Comparison of ENCODE assay signal across 9 cellular contexts in the genomic region with DNA sequence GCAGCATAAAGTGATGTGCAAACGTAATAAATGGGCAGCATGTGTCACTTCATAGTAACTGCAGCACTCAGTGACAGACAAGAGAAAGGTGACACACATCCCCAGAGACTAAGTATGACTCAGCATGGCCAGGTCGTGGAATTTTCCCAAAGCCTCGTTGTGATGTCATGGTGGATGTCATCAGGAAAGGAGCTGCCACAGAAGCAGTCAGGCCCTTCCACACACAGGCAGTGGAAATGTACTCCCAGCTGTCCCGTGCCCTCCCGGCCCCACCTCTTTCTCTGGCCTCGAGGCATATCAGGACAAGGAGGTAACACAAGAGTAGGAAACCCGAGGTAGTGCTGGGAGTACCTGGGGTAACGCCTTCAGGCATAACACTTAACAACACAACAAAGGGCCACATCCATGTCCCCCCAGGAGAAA. TPM values are rescaled to one million over a fixed set of nuclear protein-coding genes. Genes with fewer than 3 reads are reported as not detected.
DNase-seq lines count a peak whose midpoint lies in the region; ATAC-seq and TF ChIP-seq lines count a peak whose summit lies in the region.
"Had no signal": no experiment of that assay in that cellular context is flagged by ENCODE, and none has a peak within 500 bp of the region (broad histone marks: within the 10 kb centered on the region; RNA-seq: fewer than 3 reads in every experiment).

No MANE protein-coding gene starts in this region.

- no peak overlapping the region for H3K14ac ChIP-seq in trophoblast cell (ENCODE audit: low read length)

- H3K4me3 Mint-ChIP-seq in natural killer cell = no peak overlapping the region

- WGBS in trophoblast cell (ENCODE audit: extremely low coverage, insufficient coverage, insufficient read length) = no CpG with 5 or more reads among the region's 8 CpGs

- H2BK120ac ChIP-seq in trophoblast cell (ENCODE audit: insufficient read depth, low read length, poor library complexity) = no peak overlapping the region

- TF ChIP-seq CTCF in natural killer cell (IDR thresholded peaks at IDR 0.05) = no peak

- H3K79me1 ChIP-seq in trophoblast cell (ENCODE audit: low read length) = peaks cover 4% of the 10 kb centered on the region

- DNase-seq in DMS 273 (lab: John Stamatoyannopoulos, UW; ENCODE audit: unreplicated experiment) (peak; percentile 20), DMS 273 treated with DMSO at 0.1 percent for 48 hours (lab: John Stamatoyannopoulos, UW) (no peak), NCI-H510A (lab: John Stamatoyannopoulos, UW) (peak; percentile 33), dermis blood vessel endothelial cell (peak; percentile 87), trophoblast cell (peak; percentile 96 to 99), foreskin melanocyte (no peak), natural killer cell (no peak)

- H3K27ac ChIP-seq in trophoblast cell (ENCODE audit: low read depth, low read length) = no peak overlapping the region

- no peak overlapping the region for H4K12ac ChIP-seq in trophoblast cell (ENCODE audit: low read depth, low read length)

- no peak for ATAC-seq in HG02571 (IDR thresholded peaks at IDR 0.05; ENCODE audit: unreplicated experiment)
- no peak for ATAC-seq in natural killer cell

- peaks cover 0 to 2% of the 10 kb centered on the region in 2 experiments for H3K36me3 ChIP-seq in trophoblast cell (ENCODE audit: control insufficient read depth in 1 of 2, insufficient read depth in 2 of 2, low read length in 2 of 2)

- H3K27me3 ChIP-seq in trophoblast cell (ENCODE audit: insufficient read depth, low read length) = no peaks in the 10 kb centered on the region

- H3K9ac ChIP-seq in trophoblast cell (ENCODE audit: low read length) = no peak overlapping the region

- no peak overlapping the region for H2AK5ac ChIP-seq in trophoblast cell (ENCODE audit: low read length)

- H3K79me2 ChIP-seq in trophoblast cell (ENCODE audit: control insufficient read depth, insufficient read depth, low read length, poor library complexity) = no peaks in the 10 kb centered on the region

- H3K27ac Mint-ChIP-seq in natural killer cell = no peak overlapping the region

- H3K36me3 Mint-ChIP-seq in natural killer cell = no peaks in the 10 kb centered on the region

- intact Hi-C loops in natural killer cell (cut with micrococcal nuclease) = no loop called here

- no peak overlapping the region for H2AFZ ChIP-seq in trophoblast cell (ENCODE audit: insufficient read depth, low read length, poor library complexity)

- peaks cover 3 to 9% of the 10 kb centered on the region in 2 experiments for H3K4me1 ChIP-seq in trophoblast cell (ENCODE audit: control insufficient read depth in 1 of 2, insufficient read depth in 2 of 2, low read length in 2 of 2)

- H3K4ac ChIP-seq in trophoblast cell (ENCODE audit: low read depth, low read length) = no peak overlapping the region

- no peak overlapping the region for H4K8ac ChIP-seq in trophoblast cell (ENCODE audit: low read depth, low read length)

- no peaks in the 10 kb centered on the region for H3K9me3 Mint-ChIP-seq in natural killer cell

- H3K27me3 Mint-ChIP-seq in natural killer cell (ENCODE audit: low read depth in 2 of 2) = peaks cover 0 to 1% of the 10 kb centered on the region in 2 donors

- H2BK12ac ChIP-seq in trophoblast cell (ENCODE audit: low read length) = no peak overlapping the region

- H3K9me3 ChIP-seq in trophoblast cell (ENCODE audit: insufficient read depth, low read depth, low read length) = no peaks in the 10 kb centered on the region

- no peak overlapping the region for H4K91ac ChIP-seq in trophoblast cell (ENCODE audit: low read depth, low read length)

- no peaks in the 10 kb centered on the region for H3K4me1 Mint-ChIP-seq in natural killer cell

- no peak overlapping the region for H3K23ac ChIP-seq in trophoblast cell (ENCODE audit: low read length)

- no peak overlapping the region for H3K4me2 ChIP-seq in trophoblast cell (ENCODE audit: low read length)

- H3K18ac ChIP-seq in trophoblast cell (ENCODE audit: low read length) = no peak overlapping the region

- H3K4me3 ChIP-seq in trophoblast cell (ENCODE audit: low read depth, low read length) = no peak overlapping the region

- H2BK5ac ChIP-seq in trophoblast cell (ENCODE audit: low read depth, low read length, poor library complexity) = no peak overlapping the region

RNA-seq across cellular contexts. Expression of a gene that starts 8.1 kb away (rescaled TPM):
- total RNA-seq in dermis blood vessel endothelial cell (10.2 and 25.3 TPM in 2 replicates), natural killer cell (1 to 10 TPM; 4.1 to 5.9 (median 4.6) TPM)
- 6.1 and 6.3 TPM in 2 replicates for polyA plus RNA-seq in trophoblast cell (2013)

RNA-seq across cellular contexts. Expression of a gene that starts 25.0 kb away (rescaled TPM):
- total RNA-seq in dermis blood vessel endothelial cell = not detected in 2 replicates
- polyA plus RNA-seq in trophoblast cell (2013) = not detected in 2 replicates
- total RNA-seq in natural killer cell = not detected
- total RNA-seq: temporal lobe had no signal

Comparison
In these comparisons a context has a peak if more than half of its experiments do, and no peak if none do; other contexts are left out.
1. DNase-seq: peak in DMS 273 (single experiment), NCI-H510A (single experiment), dermis blood vessel endothelial cell (single experiment) and trophoblast cell (2 of 2); none in DMS 273 treated with DMSO at 0.1 percent for 48 hours (single experiment), foreskin melanocyte (single experiment) and natural killer cell (single experiment).